In genomic region chr22:24402460-24403192, GRCh38 we compare ENCODE assay signal across 8 cellular contexts. TPM values are rescaled to one million over a fixed set of nuclear protein-coding genes. Genes with fewer than 3 reads are reported as not detected.
A peak's percentile ranks its signal among the peaks of the same experiment; 100 is the strongest.
DNase-seq lines count a peak whose midpoint lies in the region; ATAC-seq lines count a peak whose summit lies in the region.

No MANE protein-coding gene starts in this region.

- intact Hi-C loops in right cardiac atrium (cut with DNase I) = no loop called here

- peak overlapping the region; percentile 13 for H3K9ac ChIP-seq in adipocyte (ENCODE audit: low read length)
- H3K9ac ChIP-seq in skeletal muscle tissue (ENCODE audit: low read depth in 1 of 3, low read length in 3 of 3) = peak overlapping the region in 2 of 3 donors; percentile 27 to 64

- peak; percentile 84 to 85 for ATAC-seq in right cardiac atrium
- ATAC-seq in HG03039 (IDR thresholded peaks at IDR 0.05; ENCODE audit: unreplicated experiment) = no peak

- H3K9me3 ChIP-seq in adipocyte (ENCODE audit: control insufficient read depth, low read length) (no peaks in the 10 kb centered on the region), right cardiac atrium (ENCODE audit: control insufficient read depth, low read length) (no peaks in the 10 kb centered on the region), skeletal muscle tissue (ENCODE audit: control insufficient read depth in 3 of 3, low read length in 3 of 3) (no peaks in the 10 kb centered on the region), HAP-1 (no peaks in the 10 kb centered on the region)

- peaks cover 13% of the 10 kb centered on the region for H3K36me3 ChIP-seq in adipocyte (ENCODE audit: control insufficient read depth, insufficient read depth, low read length, severe bottlenecking)
- peaks cover 0 to 11% (median 5%) of the 10 kb centered on the region in 3 donors for H3K36me3 ChIP-seq in skeletal muscle tissue (ENCODE audit: control insufficient read depth in 3 of 3, insufficient read depth in 3 of 3, low read length in 3 of 3)
- peaks cover 34% of the 10 kb centered on the region for H3K36me3 ChIP-seq in HAP-1 (replicated peaks)

- H3K27ac ChIP-seq in right cardiac atrium (ENCODE audit: low read length) = peak overlapping the region; percentile 96
- H3K27ac ChIP-seq in skeletal muscle tissue (ENCODE audit: low read depth, low read length) = peak overlapping the region; percentile 90

- in situ Hi-C loops in HAP-1 (cut with MboI; ENCODE audit: low sequenced_read_pairs) = no loop called here

- peak; percentile 56 for DNase-seq in activated CD8-positive, alpha-beta memory T cell treated with anti-CD3 and anti-CD28 coated beads for 24 hours
- DNase-seq in activated CD8-positive, alpha-beta memory T cell treated with anti-CD3 and anti-CD28 coated beads, Interleukin-2, amount 50 U/mL, for 4 hours = no peak
- DNase-seq in NCI-H1092 (lab: John Stamatoyannopoulos, UW) (peak; percentile 13), adipocyte (ENCODE audit: low read depth) (peak; percentile 85), right cardiac atrium (peak; percentile 78 to 83 (median 81)), HAP-1 (ENCODE audit: low spot score in 2 of 2) (no peak)

- no peak overlapping the region for H3K4me3 ChIP-seq in adipocyte (ENCODE audit: low read length)
- H3K4me3 ChIP-seq in right cardiac atrium (ENCODE audit: low read length) = peak overlapping the region; percentile 30
- peak overlapping the region; percentile 7 to 65 (median 55) for H3K4me3 ChIP-seq in skeletal muscle tissue (ENCODE audit: low read length in 3 of 3)
- H3K4me3 ChIP-seq in HAP-1 = no peak overlapping the region

- H3K4me1 ChIP-seq in adipocyte (ENCODE audit: control insufficient read depth, insufficient read depth, low read length) = peaks cover 34% of the 10 kb centered on the region
- peaks cover 24% of the 10 kb centered on the region for H3K4me1 ChIP-seq in right cardiac atrium (ENCODE audit: control insufficient read depth, insufficient read depth, low read length)
- H3K4me1 ChIP-seq in skeletal muscle tissue (ENCODE audit: control insufficient read depth in 3 of 3, insufficient read depth in 3 of 3, low read length in 3 of 3) = peaks cover 33 to 64% (median 57%) of the 10 kb centered on the region in 3 donors
- no peaks in the 10 kb centered on the region for H3K4me1 ChIP-seq in HAP-1

- H3K27me3 ChIP-seq in adipocyte (replicated peaks; ENCODE audit: control insufficient read depth, insufficient read depth, low read length) = no peaks in the 10 kb centered on the region
- H3K27me3 ChIP-seq in right cardiac atrium (ENCODE audit: control insufficient read depth, insufficient read depth) = no peaks in the 10 kb centered on the region
- H3K27me3 ChIP-seq in skeletal muscle tissue (ENCODE audit: control insufficient read depth in 3 of 3, insufficient read depth in 3 of 3, low read length in 3 of 3) = no peaks in the 10 kb centered on the region
- no peaks in the 10 kb centered on the region for H3K27me3 ChIP-seq in HAP-1 (ENCODE audit: low read depth)

- 22% methylated on average over 3 of the region's 3 CpGs for WGBS in right cardiac atrium

RNA-seq across cellular contexts. Expression of gene ADORA2A, which starts 24.8 kb away (rescaled TPM):
- 1 to 10 TPM; 3.7 to 5.6 (median 4.8) TPM for total RNA-seq in right cardiac atrium
- 6.6 TPM for polyA plus RNA-seq in right cardiac atrium
- total RNA-seq in skeletal muscle tissue = 10.4 TPM

Comparison
In these comparisons a context has a peak if more than half of its experiments do, and no peak if none do; other contexts are left out.
1. DNase-seq: peak in activated CD8-positive, alpha-beta memory T cell treated with anti-CD3 and anti-CD28 coated beads for 24 hours (single experiment), NCI-H1092 (single experiment), adipocyte (single experiment) and right cardiac atrium (3 of 3); none in activated CD8-positive, alpha-beta memory T cell treated with anti-CD3 and anti-CD28 coated beads, Interleukin-2, amount 50 U/mL, for 4 hours (single experiment) and HAP-1 (0 of 2).
2. H3K4me3 ChIP-seq: peak in right cardiac atrium (single experiment) and skeletal muscle tissue (3 of 3); none in adipocyte (single experiment) and HAP-1 (single experiment).